1 cellular context compared by ENCODE assay signal in genomic region chr3:147365196-147366115, GRCh38.
A peak's percentile ranks its signal among the peaks of the same experiment; 100 is the strongest.
TF ChIP-seq lines count a peak whose summit lies in the region.

No MANE protein-coding gene starts in this region.

TF ChIP-seq in H1, 55 proteins besides CTCF, POLR2A, EP300 and RAD21:
- TF ChIP-seq CEBPB (IDR thresholded peaks at IDR 0.05; ENCODE audit: low read depth, low read length) (no peak), SUZ12 (IDR thresholded peaks at IDR 0.05; ENCODE audit: low read length) (0 out of 2 replicates have a peak, but pooled peaks have one; percentile 12)
